Comparison of ENCODE assay signal across 4 cellular contexts in the genomic region with DNA sequence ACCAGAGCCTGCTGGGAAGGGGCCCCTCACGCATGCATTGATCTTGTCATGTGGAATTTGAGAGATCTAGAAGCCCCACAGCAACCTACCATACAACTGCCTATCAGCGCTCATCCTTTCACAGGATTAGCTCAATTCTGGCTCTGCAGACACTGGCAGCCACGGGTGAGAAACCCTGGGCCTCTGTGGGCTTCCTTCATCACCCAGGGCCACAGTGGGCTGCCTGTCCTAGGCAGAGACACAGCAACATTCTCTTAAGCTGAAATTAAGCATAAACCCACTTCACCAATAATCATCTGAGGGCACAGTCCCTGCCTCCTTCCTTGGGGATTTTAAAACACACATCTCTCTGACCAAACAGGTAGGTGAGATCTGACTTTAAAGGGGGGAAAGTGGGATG. TPM values are rescaled to one million over a fixed set of nuclear protein-coding genes. Genes with fewer than 3 reads are reported as not detected.
"Had no signal": no experiment of that assay in that cellular context is flagged by ENCODE, and none has a peak within 500 bp of the region (broad histone marks: within the 10 kb centered on the region; RNA-seq: fewer than 3 reads in every experiment).

No MANE protein-coding gene starts in this region.

- DNase-seq: GDM1, GF-D8 had no signal

- H3K4me3 ChIP-seq: GM12878 had no signal

- ATAC-seq: GM12878 had no signal

RNA-seq across cellular contexts. Expression of a gene that starts 3.3 kb away (rescaled TPM):
- total RNA-seq: G401 had no signal

RNA-seq across cellular contexts. Expression of a gene that starts 18.2 kb away (rescaled TPM):
- total RNA-seq: G401 had no signal
